In genomic region chr10:73920084-73920483, GRCh38 we compare ENCODE assay signal across 8 cellular contexts. TPM values are rescaled to one million over a fixed set of nuclear protein-coding genes. Genes with fewer than 3 reads are reported as not detected.
DNase-seq lines count a peak whose midpoint lies in the region; ATAC-seq and TF ChIP-seq lines count a peak whose summit lies in the region.

No MANE protein-coding gene starts in this region.

- no TSS peak for BruUV-seq in A673 (replicated peaks; lab: Mats Ljungman, UMichigan)

- H3K9ac ChIP-seq in liver (ENCODE audit: low read depth in 1 of 2, low read length in 2 of 2), result no peak overlapping the region

- no peak for TF ChIP-seq RAD21 in liver (IDR thresholded peaks at IDR 0.05)

- no peak overlapping the region for H3K4me3 Mint-ChIP-seq in WTC11

- no peak for TF ChIP-seq CTCF in A673 (conservative IDR thresholded peaks at IDR 0.05; ENCODE audit: low read depth, low read length)
- no peak for TF ChIP-seq CTCF in WTC11 (IDR thresholded peaks at IDR 0.05)
- no peak for TF ChIP-seq CTCF in liver (IDR thresholded peaks at IDR 0.05; ENCODE audit: low read depth, low read length, missing input control)
- TF ChIP-seq CTCF in WERI-Rb-1 (IDR thresholded peaks at IDR 0.05; ENCODE audit: low read depth, low read length), result no peak

- ATAC-seq in HG02759 (IDR thresholded peaks at IDR 0.05; ENCODE audit: unreplicated experiment) (peak; percentile 48), WTC11 (peak; percentile 61)

- WGBS in liver, result 58% methylated on average over 4 of the region's 4 CpGs

- DNase-seq in A673 (ENCODE audit: low spot score) (peak; percentile 30), WTC11 (ENCODE audit: low spot score) (no peak), middle frontal gyrus (ENCODE audit: extremely low spot score, low spot score) (no peak), NCI-H2171 (lab: John Stamatoyannopoulos, UW) (no peak), WERI-Rb-1 (no peak), NCI-H1092 treated with DMSO at 0.1 percent for 48 hours (lab: John Stamatoyannopoulos, UW) (no peak)

- no peaks in the 10 kb centered on the region for H3K27me3 Mint-ChIP-seq in WTC11 (ENCODE audit: low read depth)

- no peaks in the 10 kb centered on the region for H3K27me3 ChIP-seq in A673 (replicated peaks; ENCODE audit: insufficient read depth, low read depth, low read length, poor library complexity)
- no peaks in the 10 kb centered on the region for H3K27me3 ChIP-seq in liver (ENCODE audit: control insufficient read depth in 4 of 4, insufficient read depth in 4 of 4, low read length in 3 of 4)
- H3K27me3 ChIP-seq in WERI-Rb-1 (ENCODE audit: insufficient read depth, low read depth, severe bottlenecking), result no peaks in the 10 kb centered on the region

- H3K27ac ChIP-seq in A673 (ENCODE audit: low read depth, low read length, poor library complexity, severe bottlenecking) (no peak overlapping the region), liver (ENCODE audit: low read depth in 1 of 2, low read length in 2 of 2) (no peak overlapping the region), WERI-Rb-1 (no peak overlapping the region)

- POLR2A ChIA-PET in A673 (lab: Charles Lee; ENCODE audit: low non-redundant PET), result no interaction called here
- POLR2A ChIA-PET in WTC11 (lab: Charles Lee), result interaction anchor here (0.7 kb wide), 1 partner anchor 1290 kb away, joined by 3 read pairs; no protein-coding TSS in a partner anchor

- H3K36me3 ChIP-seq in A673 (ENCODE audit: insufficient read depth, low read length, poor library complexity, severe bottlenecking), result no peaks in the 10 kb centered on the region
- H3K36me3 ChIP-seq in liver (ENCODE audit: control insufficient read depth in 4 of 4, insufficient read depth in 3 of 4, low read depth in 1 of 4, low read length in 3 of 4), result no peaks in the 10 kb centered on the region
- H3K36me3 ChIP-seq in WERI-Rb-1, result no peaks in the 10 kb centered on the region

- H3K27ac Mint-ChIP-seq in WTC11, result peak overlapping the region; percentile 47

- H3K4me1 Mint-ChIP-seq in WTC11, result peaks cover 23% of the 10 kb centered on the region

- CTCF ChIA-PET in A673 (lab: Charles Lee) (no interaction called here), WTC11 (lab: Charles Lee) (interaction anchor here (1.1 to 1.4 kb wide), 2 partner anchors 21 to 40 kb away, joined by 5 to 8 read pairs; no protein-coding TSS in a partner anchor)

- H3K36me3 Mint-ChIP-seq in WTC11, result 0 out of 2 replicates have a peak, but pooled peaks cover 5% of the 10 kb centered on the region

- H3K4me1 ChIP-seq in A673 (ENCODE audit: insufficient read depth, low read length, poor library complexity, severe bottlenecking), result no peaks in the 10 kb centered on the region
- peaks cover 0 to 4% (median 0%) of the 10 kb centered on the region in 4 donors for H3K4me1 ChIP-seq in liver (ENCODE audit: control insufficient read depth in 4 of 4, insufficient read depth in 4 of 4, low read length in 3 of 4)

- H3K9me3 Mint-ChIP-seq in WTC11, result no peaks in the 10 kb centered on the region

- intact Hi-C loops in A673 (cut with micrococcal nuclease; ENCODE audit: unreplicated experiment), result no loop called here

- no peaks in the 10 kb centered on the region for H3K9me3 ChIP-seq in A673 (ENCODE audit: low read depth, low read length, poor library complexity, severe bottlenecking)
- peaks cover 0 to 3% (median under 1%) of the 10 kb centered on the region in 4 donors for H3K9me3 ChIP-seq in liver (ENCODE audit: control insufficient read depth in 4 of 4, low read length in 3 of 4)
- H3K9me3 ChIP-seq in WERI-Rb-1 (ENCODE audit: severe bottlenecking), result peaks cover 8% of the 10 kb centered on the region

- no peak overlapping the region for H3K4me3 ChIP-seq in A673 (ENCODE audit: low read depth, low read length, poor library complexity, severe bottlenecking)
- H3K4me3 ChIP-seq in liver (ENCODE audit: low read depth in 1 of 3, low read length in 3 of 3), result no peak overlapping the region
- H3K4me3 ChIP-seq in WERI-Rb-1 (ENCODE audit: low read depth, low read length), result no peak overlapping the region

TF ChIP-seq in WTC11, 78 proteins besides CTCF, POLR2A, EP300 and RAD21 (continues in another document):
- TF ChIP-seq TP53 (CRISPR knock-in tag; IDR thresholded peaks at IDR 0.05) (no peak), E2F5 (CRISPR knock-in tag; IDR thresholded peaks at IDR 0.05) (no peak), HMGXB4 (CRISPR knock-in tag; IDR thresholded peaks at IDR 0.05) (no peak), FOXJ3 (CRISPR knock-in tag; IDR thresholded peaks at IDR 0.05; ENCODE audit: borderline replicate concordance) (no peak), CDX4 (CRISPR knock-in tag; IDR thresholded peaks at IDR 0.05; ENCODE audit: borderline replicate concordance) (no peak)

TF ChIP-seq in liver, 16 proteins besides CTCF, POLR2A, EP300 and RAD21:
- TF ChIP-seq NR2F2 (IDR thresholded peaks at IDR 0.05) (peak; percentile 75), SP1 (IDR thresholded peaks at IDR 0.05) (peak; percentile 36), FOXA1 (IDR thresholded peaks at IDR 0.05) (no peak), EGR1 (IDR thresholded peaks at IDR 0.05; ENCODE audit: low read depth in 2 of 2) (no peak)

RNA-seq across cellular contexts. Expression of gene PLAU, which starts 9.2 kb away (rescaled TPM):
- 6.9 and 8.3 TPM in 2 replicates for total RNA-seq in A673 (2021)
- 15.0 to 18.0 TPM (median 16.2 TPM) in 3 replicates for total RNA-seq in WTC11 (2021)
- total RNA-seq in liver, result 1 to 10 TPM in 1 of 2 donors, under 1 TPM in 1; 0.67 to 1.0 TPM
- polyA plus RNA-seq in liver, result under 1 TPM; 0.40 to 0.91 TPM

RNA-seq across cellular contexts. Expression of gene CAMK2G, which starts 45.7 kb away (rescaled TPM):
- total RNA-seq in A673 (2021) (32.7 and 40.3 TPM in 2 replicates), WTC11 (2021) (34.9 to 39.9 TPM (median 34.9 TPM) in 3 replicates), liver (10 to 100 TPM in 1 of 2 donors, 1 to 10 TPM in 1; 9.3 to 18.3 TPM)
- 10 to 100 TPM in 1 of 2 donors, 1 to 10 TPM in 1; 6.8 to 10.4 TPM for polyA plus RNA-seq in liver
